Comparison of ENCODE assay signal across 24 cellular contexts in the genomic region with DNA sequence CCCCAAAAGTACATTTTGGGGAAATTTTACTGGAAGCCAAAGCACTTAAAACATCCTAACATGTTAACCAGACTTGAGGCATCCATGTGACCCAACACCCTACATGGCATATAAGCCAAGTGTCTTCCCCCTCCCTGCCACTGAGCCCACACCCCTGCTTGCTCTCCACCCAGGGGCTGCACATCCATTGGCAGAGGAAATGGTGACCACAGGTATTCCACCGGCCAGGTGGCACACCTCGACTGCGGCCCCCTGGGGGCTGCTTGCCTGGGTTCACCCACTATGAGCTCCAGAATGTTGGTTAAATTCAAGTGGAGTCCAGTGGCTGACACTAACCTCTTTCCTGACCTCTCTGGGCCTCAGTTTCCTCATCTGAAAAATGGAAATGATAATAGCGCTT.
"Had no signal": no experiment of that assay in that cellular context is flagged by ENCODE, and none has a peak within 500 bp of the region (broad histone marks: within the 10 kb centered on the region; RNA-seq: fewer than 3 reads in every experiment).

No MANE protein-coding gene starts in this region.

- DNase-seq: activated CD4-positive, alpha-beta memory T cell treated with anti-CD3 and anti-CD28 coated beads for 36 hours; activated CD4-positive, alpha-beta T cell treated with anti-CD3 and anti-CD28 coated beads for 36 hours; activated CD4-positive, alpha-beta T cell treated with anti-CD3 and anti-CD28 coated beads, Interleukin-2, amount 10 ng/mL, durations not matched to agents 24 days and 14 days; activated CD4-positive, CD25-positive, alpha-beta regulatory T cell; activated CD4-positive, CD25-positive, alpha-beta regulatory T cell treated with anti-CD3 and anti-CD28 coated beads, Interleukin-2, amount 50 U/mL, for 72 hours; activated CD8-positive, alpha-beta memory T cell treated with anti-CD3 and anti-CD28 coated beads, Interleukin-2, amount 10 ng/mL, durations not matched to agents 7 days and 5 days; activated CD8-positive, alpha-beta memory T cell treated with anti-CD3 and anti-CD28 coated beads, Interleukin-2, amount 50 U/mL, for 4 hours; activated CD8-positive, alpha-beta T cell treated with anti-CD3 and anti-CD28 coated beads, Interleukin-2, amount 10 ng/mL, durations not matched to agents 7 days and 5 days; activated effector memory CD4-positive, alpha-beta T cell treated with anti-CD3 and anti-CD28 coated beads, Interleukin-2, amount 50 U/mL, for 16 hours; activated naive CD4-positive, alpha-beta T cell treated with anti-CD3 and anti-CD28 coated beads for 36 hours; activated naive CD8-positive, alpha-beta T cell treated with anti-CD3 and anti-CD28 coated beads for 36 hours; activated naive CD8-positive, alpha-beta T cell treated with anti-CD3 and anti-CD28 coated beads, Interleukin-2, amount 50 U/mL, for 24 hours; activated T-cell treated with anti-CD3 and anti-CD28 coated beads, Interleukin-2, amount 50 U/mL, for 1 hour; activated T-cell treated with anti-CD3 and anti-CD28 coated beads, Interleukin-2, amount 50 U/mL, for 48 hours; amygdala; caudate nucleus; effector CD8-positive, alpha-beta T cell; esophagus squamous epithelium; foreskin melanocyte; T-helper 2 cell had no signal

- H3K9me3 ChIP-seq: adrenal gland, ascending aorta had no signal

- H3K36me3 ChIP-seq: adrenal gland, ascending aorta, esophagus squamous epithelium, gastroesophageal sphincter had no signal

- ATAC-seq: activated CD4-positive, alpha-beta T cell treated with anti-CD3 and anti-CD28 coated beads for 36 hours; activated CD8-positive, alpha-beta memory T cell treated with anti-CD3 and anti-CD28 coated beads, Interleukin-2, amount 10 ng/mL, durations not matched to agents 7 days and 5 days; activated CD8-positive, alpha-beta T cell treated with anti-CD3 and anti-CD28 coated beads, Interleukin-2, amount 10 ng/mL, durations not matched to agents 7 days and 5 days; activated naive CD8-positive, alpha-beta T cell treated with anti-CD3 and anti-CD28 coated beads, Interleukin-2, amount 50 U/mL, for 24 hours; gastroesophageal sphincter had no signal

- H3K27me3 ChIP-seq: adrenal gland, ascending aorta, esophagus squamous epithelium, gastroesophageal sphincter had no signal

- H3K4me3 ChIP-seq: adrenal gland, ascending aorta, esophagus squamous epithelium, gastroesophageal sphincter had no signal

- H3K4me1 ChIP-seq: adrenal gland had no signal

- H3K27ac ChIP-seq: adrenal gland, epithelial cell of prostate, gastroesophageal sphincter had no signal
